22 cellular contexts compared by ENCODE assay signal in the genomic region with DNA sequence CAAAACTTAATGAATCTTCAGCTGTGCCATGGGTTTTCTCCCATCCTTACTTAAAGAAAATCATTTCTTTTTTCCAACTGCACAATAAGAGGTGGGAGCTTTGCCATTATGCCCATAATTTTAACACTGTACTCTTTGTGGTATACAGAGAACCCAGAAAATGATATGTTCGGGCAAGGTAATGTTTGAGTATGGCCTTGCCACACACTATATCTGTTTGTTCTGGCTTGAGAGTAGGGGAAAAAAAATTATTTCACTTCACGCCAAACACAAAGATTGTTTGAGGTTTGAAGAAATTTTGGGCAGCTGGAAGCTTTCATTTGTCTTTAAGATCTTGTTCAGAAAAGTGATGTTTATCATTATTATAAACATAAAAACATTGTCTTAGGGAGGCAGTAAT.
"Had no signal": no experiment of that assay in that cellular context is flagged by ENCODE, and none has a peak within 500 bp of the region (broad histone marks: within the 10 kb centered on the region; RNA-seq: fewer than 3 reads in every experiment).

No MANE protein-coding gene starts in this region.

- ATAC-seq: effector memory CD8-positive, alpha-beta T cell; left ventricle myocardium superior; natural killer cell treated with Interleukin-12 subunit alpha and Interleukin-12 subunit beta and Interleukin-15 and Interleukin-18, amount 100 ng/mL, for 72 hours; right cardiac atrium; stimulated activated naive B cell treated with anti-CD40 and anti-IgM and Interleukin-4, amounts not matched to agents 10 μg/mL and 1 μg/mL and 100 μg/mL, for 72 hours had no signal

- H3K4me3 ChIP-seq: esophagus squamous epithelium, lower lobe of right lung, prostate gland, suprapubic skin, transverse colon, vagina had no signal

- H3K9me3 Mint-ChIP-seq: effector memory CD8-positive, alpha-beta T cell; natural killer cell treated with Interleukin-12 subunit alpha and Interleukin-12 subunit beta and Interleukin-15 and Interleukin-18, amount 100 ng/mL, for 72 hours; neural crest cell; stimulated activated naive B cell treated with anti-CD40 and anti-IgM and Interleukin-4, amounts not matched to agents 10 μg/mL and 1 μg/mL and 100 μg/mL, for 72 hours; stimulated activated naive CD8-positive, alpha-beta T cell treated with anti-CD3 and anti-CD28 coated beads, Interleukin-15, Interleukin-2, amounts not matched to agents 100 ng/mL and 50 ng/mL, for 24 hours had no signal

- H3K27me3 ChIP-seq: esophagus squamous epithelium, neutrophil, suprapubic skin, transverse colon, vagina had no signal

- H3K9me3 ChIP-seq: esophagus squamous epithelium, lower lobe of right lung, neutrophil, prostate gland, suprapubic skin, transverse colon, vagina had no signal

- H3K27ac ChIP-seq: esophagus squamous epithelium, lower lobe of right lung, neutrophil, prostate gland, suprapubic skin, transverse colon, vagina had no signal

- H3K27me3 Mint-ChIP-seq: natural killer cell treated with Interleukin-12 subunit alpha and Interleukin-12 subunit beta and Interleukin-15 and Interleukin-18, amount 100 ng/mL, for 72 hours had no signal

- H3K36me3 ChIP-seq: esophagus squamous epithelium, lower lobe of right lung, neutrophil, prostate gland, suprapubic skin, transverse colon, vagina had no signal

- H3K36me3 Mint-ChIP-seq: natural killer cell treated with Interleukin-12 subunit alpha and Interleukin-12 subunit beta and Interleukin-15 and Interleukin-18, amount 100 ng/mL, for 72 hours; stimulated activated naive B cell treated with anti-CD40 and anti-IgM and Interleukin-4, amounts not matched to agents 10 μg/mL and 1 μg/mL and 100 μg/mL, for 72 hours had no signal

- H3K4me3 Mint-ChIP-seq: effector memory CD8-positive, alpha-beta T cell; natural killer cell treated with Interleukin-12 subunit alpha and Interleukin-12 subunit beta and Interleukin-15 and Interleukin-18, amount 100 ng/mL, for 72 hours; neural crest cell; stimulated activated naive B cell treated with anti-CD40 and anti-IgM and Interleukin-4, amounts not matched to agents 10 μg/mL and 1 μg/mL and 100 μg/mL, for 72 hours; stimulated activated naive CD8-positive, alpha-beta T cell treated with anti-CD3 and anti-CD28 coated beads, Interleukin-15, Interleukin-2, amounts not matched to agents 100 ng/mL and 50 ng/mL, for 24 hours had no signal

- H3K4me1 ChIP-seq: prostate gland had no signal

- DNase-seq: cerebellar nuclear complex; cortex of kidney; effector memory CD8-positive, alpha-beta T cell; erythroblast; esophagus squamous epithelium; foreskin melanocyte; left cardiac atrium; left ventricle myocardium superior; lower lobe of right lung; right cardiac atrium; small intestine; stimulated activated CD4-positive, alpha-beta T cell treated with anti-CD3 and anti-CD28 coated beads, Interleukin-15, amount 100 ng/mL, for 24 hours; stimulated activated CD4-positive, alpha-beta T cell treated with anti-CD3 and anti-CD28 coated beads, Interleukin-2, amount 100 ng/mL, for 48 hours; stimulated activated naive B cell treated with anti-CD40 and anti-IgM and Interleukin-4, amounts not matched to agents 10 μg/mL and 1 μg/mL and 100 μg/mL, for 72 hours; transverse colon had no signal

- H3K27ac Mint-ChIP-seq: effector memory CD8-positive, alpha-beta T cell; natural killer cell treated with Interleukin-12 subunit alpha and Interleukin-12 subunit beta and Interleukin-15 and Interleukin-18, amount 100 ng/mL, for 72 hours; stimulated activated naive B cell treated with anti-CD40 and anti-IgM and Interleukin-4, amounts not matched to agents 10 μg/mL and 1 μg/mL and 100 μg/mL, for 72 hours; stimulated activated naive CD8-positive, alpha-beta T cell treated with anti-CD3 and anti-CD28 coated beads, Interleukin-15, Interleukin-2, amounts not matched to agents 100 ng/mL and 50 ng/mL, for 24 hours had no signal

- H3K4me1 Mint-ChIP-seq: stimulated activated naive B cell treated with anti-CD40 and anti-IgM and Interleukin-4, amounts not matched to agents 10 μg/mL and 1 μg/mL and 100 μg/mL, for 72 hours had no signal
